Comparison of ENCODE assay signal across 16 cellular contexts in the genomic region with DNA sequence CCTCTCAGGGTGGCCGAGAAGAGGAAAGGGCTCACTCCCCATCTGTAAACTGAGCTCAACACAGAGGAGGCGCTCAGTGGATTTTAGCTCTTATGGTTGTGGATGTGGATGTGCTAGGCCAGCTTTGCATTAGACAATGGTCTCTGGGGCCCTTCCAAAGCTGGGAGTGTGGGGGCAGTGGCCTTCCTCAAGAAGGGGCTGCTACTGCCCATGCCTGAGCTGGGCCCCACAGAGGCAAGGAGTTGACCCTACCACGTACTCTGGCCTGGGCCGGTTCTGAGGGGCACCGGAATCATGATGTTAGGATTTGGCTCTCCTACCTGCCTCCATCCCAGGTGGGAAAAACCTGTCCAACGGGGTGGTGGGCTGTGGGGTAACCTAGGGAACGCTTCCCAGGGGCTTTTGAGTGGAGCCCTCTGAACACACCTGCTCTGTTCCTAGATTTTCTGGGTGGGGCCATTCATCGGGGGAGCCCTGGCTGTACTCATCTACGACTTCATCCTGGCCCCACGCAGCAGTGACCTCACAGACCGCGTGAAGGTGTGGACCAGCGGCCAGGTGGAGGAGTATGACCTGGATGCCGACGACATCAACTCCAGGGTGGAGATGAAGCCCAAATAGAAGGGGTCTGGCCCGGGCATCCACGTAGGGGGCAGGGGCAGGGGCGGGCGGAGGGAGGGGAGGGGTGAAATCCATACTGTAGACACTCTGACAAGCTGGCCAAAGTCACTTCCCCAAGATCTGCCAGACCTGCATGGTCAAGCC. TPM values are rescaled to one million over a fixed set of nuclear protein-coding genes. Genes with fewer than 3 reads are reported as not detected.
A peak's percentile ranks its signal among the peaks of the same experiment; 100 is the strongest.
DNase-seq lines count a peak whose midpoint lies in the region; ATAC-seq and TF ChIP-seq lines count a peak whose summit lies in the region.
"Had no signal": no experiment of that assay in that cellular context is flagged by ENCODE, and none has a peak within 500 bp of the region (broad histone marks: within the 10 kb centered on the region; RNA-seq: fewer than 3 reads in every experiment).

No MANE protein-coding gene starts in this region.

- H3K36me3 Mint-ChIP-seq in endothelial cell (ENCODE audit: low read depth, unreplicated experiment) (no peaks in the 10 kb centered on the region), natural killer cell (no peaks in the 10 kb centered on the region)

- H3K4me3 ChIP-seq in breast epithelium (no peak overlapping the region), mammary epithelial cell (replicated peaks in 1 of 3; ENCODE audit: insufficient read depth in 1 of 3, low read depth in 2 of 3, low read length in 3 of 3) (no peak overlapping the region)

- H3K9ac ChIP-seq in mammary epithelial cell (ENCODE audit: insufficient read depth, low read length): no peak overlapping the region

- no peak for TF ChIP-seq POLR2A in breast epithelium (IDR thresholded peaks at IDR 0.05)

- H3K27me3 ChIP-seq in breast epithelium (no peaks in the 10 kb centered on the region), mammary epithelial cell (ENCODE audit: insufficient read depth, low read length) (no peaks in the 10 kb centered on the region)

- TF ChIP-seq CTCF in breast epithelium (IDR thresholded peaks at IDR 0.05): no peak
- TF ChIP-seq CTCF in mammary epithelial cell (conservative IDR thresholded peaks at IDR 0.05 in 1 of 2, IDR thresholded peaks at IDR 0.05 in 1 of 2; ENCODE audit: extremely low read depth in 1 of 2, insufficient read depth in 1 of 2, low read depth in 1 of 2, low read length in 2 of 2): no peak
- no peak for TF ChIP-seq CTCF in endothelial cell (IDR thresholded peaks at IDR 0.05; ENCODE audit: unreplicated experiment)
- no peak for TF ChIP-seq CTCF in natural killer cell (IDR thresholded peaks at IDR 0.05)

- dilution Hi-C loops in mammary epithelial cell (cut with HindIII; ENCODE audit: low sequenced_read_pairs): no loop called here

- no peak overlapping the region for H2AFZ ChIP-seq in mammary epithelial cell (ENCODE audit: low read depth, low read length)

- peaks cover 11% of the 10 kb centered on the region for H3K27me3 Mint-ChIP-seq in endothelial cell (ENCODE audit: unreplicated experiment)
- H3K27me3 Mint-ChIP-seq in natural killer cell (ENCODE audit: low read depth in 2 of 2): no peaks in the 10 kb centered on the region

- in situ Hi-C loops in mammary epithelial cell (cut with MboI; ENCODE audit: low sequenced_read_pairs in 2 of 2): no loop called here

- H3K27ac Mint-ChIP-seq in endothelial cell (ENCODE audit: unreplicated experiment) (no peak overlapping the region), natural killer cell (no peak overlapping the region)
- H3K27ac Mint-ChIP-seq: activated CD8-positive, alpha-beta T cell treated with anti-CD3 and anti-CD28 coated beads, Interleukin-2, amount 10 ng/mL, durations not matched to agents 7 days and 5 days; T-helper 1 cell treated with Interleukin-12 subunit alpha and Interleukin-12 subunit beta and Interleukin-4 antibody, amounts not matched to agents 30 μg/mL and 1 μg/mL, for 36 hours had no signal

- H3K4me1 Mint-ChIP-seq in endothelial cell (ENCODE audit: unreplicated experiment) (peaks cover 14% of the 10 kb centered on the region), natural killer cell (no peaks in the 10 kb centered on the region)

- ATAC-seq in natural killer cell: no peak
- ATAC-seq: activated CD8-positive, alpha-beta T cell treated with anti-CD3 and anti-CD28 coated beads, Interleukin-2, amount 10 ng/mL, durations not matched to agents 7 days and 5 days; PC-3 had no signal

- CTCF ChIA-PET in mammary epithelial cell (lab: Charles Lee; ENCODE audit: low non-redundant PET): no interaction called here

- peak; percentile 9 to 44 for DNase-seq in breast epithelium (ENCODE audit: low spot score in 2 of 2)
- no peak for DNase-seq in mammary epithelial cell
- peak; percentile 1 for DNase-seq in endothelial cell (ENCODE audit: low spot score)
- DNase-seq in natural killer cell: peak; percentile 13
- peak; percentile 38 for DNase-seq in ureter (ENCODE audit: low spot score)
- DNase-seq in HuH-7 (ENCODE audit: low spot score): no peak
- DNase-seq in stimulated activated CD4-positive, alpha-beta T cell treated with anti-CD3 and anti-CD28 coated beads, Interleukin-2, amount 100 ng/mL, for 24 hours: no peak
- DNase-seq in midbrain (lab: John Stamatoyannopoulos, UW): no peak
- DNase-seq: activated CD8-positive, alpha-beta T cell treated with anti-CD3 and anti-CD28 coated beads, Interleukin-2, amount 10 ng/mL, durations not matched to agents 7 days and 5 days; AML-193; amniotic stem cell; foreskin fibroblast; NCI-H2227 treated with DMSO at 0.1 percent for 48 hours; PC-3 had no signal

- no peaks in the 10 kb centered on the region for H4K20me1 ChIP-seq in mammary epithelial cell (ENCODE audit: insufficient read depth, low read length)

- H3K9me3 ChIP-seq in breast epithelium (peaks cover 6 to 10% of the 10 kb centered on the region in 2 donors), mammary epithelial cell (replicated peaks; ENCODE audit: insufficient read depth, low read length) (peaks cover 9% of the 10 kb centered on the region)

- no peaks in the 10 kb centered on the region for H3K4me1 ChIP-seq in breast epithelium
- peaks cover 7% of the 10 kb centered on the region for H3K4me1 ChIP-seq in mammary epithelial cell (ENCODE audit: insufficient read depth, low read length)

- H3K4me2 ChIP-seq in mammary epithelial cell (ENCODE audit: insufficient read depth, low read depth, low read length): no peak overlapping the region

- BruUV-seq in mammary epithelial cell (replicated peaks; lab: Mats Ljungman, UMichigan): no TSS peak

- H3K9me3 Mint-ChIP-seq in endothelial cell (ENCODE audit: unreplicated experiment): no peaks in the 10 kb centered on the region
- no peaks in the 10 kb centered on the region for H3K9me3 Mint-ChIP-seq in natural killer cell

- peak overlapping the region in 1 of 2 donors; percentile 55 for H3K27ac ChIP-seq in breast epithelium
- H3K27ac ChIP-seq in mammary epithelial cell (ENCODE audit: insufficient read depth, low read depth, low read length): no peak overlapping the region

- 71% methylated on average over 6 of the region's 19 CpGs for WGBS in mammary epithelial cell (ENCODE audit: low coverage, missing lambda C conversion rate)

- H3K36me3 ChIP-seq in breast epithelium (no peaks in the 10 kb centered on the region), mammary epithelial cell (ENCODE audit: insufficient read depth, low read length) (no peaks in the 10 kb centered on the region)

- intact Hi-C loops in breast epithelium (cut with DNase I; ENCODE audit: low total_unique reads): no loop called here
- intact Hi-C loops in mammary epithelial cell (cut with micrococcal nuclease): no loop called here
- intact Hi-C loops in natural killer cell (cut with micrococcal nuclease): no loop called here

- no peaks in the 10 kb centered on the region for H3K79me2 ChIP-seq in mammary epithelial cell (ENCODE audit: insufficient read depth, low read length)

- H3K4me3 Mint-ChIP-seq in endothelial cell (ENCODE audit: unreplicated experiment) (no peak overlapping the region), natural killer cell (no peak overlapping the region)
- H3K4me3 Mint-ChIP-seq: activated CD8-positive, alpha-beta T cell treated with anti-CD3 and anti-CD28 coated beads, Interleukin-2, amount 10 ng/mL, durations not matched to agents 7 days and 5 days; T-helper 1 cell treated with Interleukin-12 subunit alpha and Interleukin-12 subunit beta and Interleukin-4 antibody, amounts not matched to agents 30 μg/mL and 1 μg/mL, for 36 hours had no signal

RNA-seq across cellular contexts. Expression of gene AQP1, which starts 11.5 kb away (rescaled TPM):
- total RNA-seq in breast epithelium (100 to 1,000 TPM; 132 to 213 (median 177) TPM), mammary epithelial cell (under 1 TPM in 1 of 2 donors, not detected in 1; 0.17 TPM), endothelial cell (ENCODE audit: unreplicated experiment) (2.7 TPM), natural killer cell (1 to 10 TPM in 1 of 3 donors, under 1 TPM in 1, not detected in 1; 0.50 to 1.4 TPM), ureter (373 TPM)
- polyA plus RNA-seq in mammary epithelial cell: 0.05 TPM
- not detected for polyA minus RNA-seq in mammary epithelial cell

RNA-seq across cellular contexts. Expression of gene GHRHR, which starts 40.6 kb away (rescaled TPM):
- not detected for total RNA-seq in breast epithelium
- total RNA-seq in mammary epithelial cell: not detected
- not detected for polyA plus RNA-seq in mammary epithelial cell
- polyA minus RNA-seq in mammary epithelial cell: not detected
- total RNA-seq in endothelial cell (ENCODE audit: unreplicated experiment): 7.5 TPM
- not detected for total RNA-seq in natural killer cell
- not detected for total RNA-seq in ureter
- total RNA-seq: activated CD8-positive, alpha-beta T cell treated with anti-CD3 and anti-CD28 coated beads, Interleukin-2, amount 10 ng/mL, durations not matched to agents 7 days and 5 days; PC-3 had no signal
- polyA plus RNA-seq: keratinocyte had no signal

Comparison
In these comparisons a context has a peak if more than half of its experiments do, and no peak if none do; other contexts are left out.
1. DNase-seq: peak in breast epithelium (2 of 2), endothelial cell (single experiment), natural killer cell (single experiment) and ureter (single experiment); none in mammary epithelial cell (single experiment), HuH-7 (single experiment), stimulated activated CD4-positive, alpha-beta T cell treated with anti-CD3 and anti-CD28 coated beads, Interleukin-2, amount 100 ng/mL, for 24 hours (0 of 2) and midbrain (single experiment).
2. RNA of gene AQP1, which starts 11.5 kb away (total RNA-seq): 373 TPM in ureter (single experiment) and 132 to 213 TPM in breast epithelium; 2.7 TPM in endothelial cell (single experiment), 0.50 to 1.4 TPM in natural killer cell and 0.17 TPM in mammary epithelial cell; every median in the first group is over 10 times any median in the second.